In genomic region chrX:136616987-136617685, GRCh38 we compare ENCODE assay signal across 10 cellular contexts. TPM values are rescaled to one million over a fixed set of nuclear protein-coding genes. Genes with fewer than 3 reads are reported as not detected.
DNase-seq lines count a peak whose midpoint lies in the region; ATAC-seq, FAIRE-seq and TF ChIP-seq lines count a peak whose summit lies in the region.
"Had no signal": no experiment of that assay in that cellular context is flagged by ENCODE, and none has a peak within 500 bp of the region (broad histone marks: within the 10 kb centered on the region; RNA-seq: fewer than 3 reads in every experiment).

No MANE protein-coding gene starts in this region.

- ATAC-seq in GM18502 (IDR thresholded peaks at IDR 0.05; ENCODE audit: poor library complexity, unreplicated experiment) (peak; percentile 86), GM19463 (IDR thresholded peaks at IDR 0.05; ENCODE audit: unreplicated experiment) (peak; percentile 95), HG03103 (IDR thresholded peaks at IDR 0.05; ENCODE audit: low read depth, unreplicated experiment) (peak; percentile 96), right lobe of liver (no peak)

- no peaks in the 10 kb centered on the region for H3K4me1 ChIP-seq in right lobe of liver

- peak overlapping the region; percentile 80 for H3K27ac Mint-ChIP-seq in activated naive CD4-positive, alpha-beta T cell treated with anti-CD3 and anti-CD28 coated beads, Interleukin-2, amount 50 U/mL, for 24 hours
- H3K27ac Mint-ChIP-seq in immature natural killer cell = no peak overlapping the region

- no peak overlapping the region for H3K27ac ChIP-seq in right lobe of liver

- intact Hi-C loops in right lobe of liver (cut with DNase I) = no loop called here

- no peaks in the 10 kb centered on the region for H3K27me3 Mint-ChIP-seq in activated naive CD4-positive, alpha-beta T cell treated with anti-CD3 and anti-CD28 coated beads, Interleukin-2, amount 50 U/mL, for 24 hours
- H3K27me3 Mint-ChIP-seq in immature natural killer cell (ENCODE audit: low read depth in 3 of 3) = peaks cover 0 to 2% (median 1%) of the 10 kb centered on the region in 3 donors

- H3K9me3 ChIP-seq in right lobe of liver = no peaks in the 10 kb centered on the region

- H3K4me3 Mint-ChIP-seq in activated naive CD4-positive, alpha-beta T cell treated with anti-CD3 and anti-CD28 coated beads, Interleukin-2, amount 50 U/mL, for 24 hours = peak overlapping the region; percentile 51
- H3K4me3 Mint-ChIP-seq in immature natural killer cell = no peak overlapping the region

- no peak for TF ChIP-seq CTCF in right lobe of liver (IDR thresholded peaks at IDR 0.05)

- no peak for TF ChIP-seq POLR2A in right lobe of liver (IDR thresholded peaks at IDR 0.05)

- H3K36me3 Mint-ChIP-seq in activated naive CD4-positive, alpha-beta T cell treated with anti-CD3 and anti-CD28 coated beads, Interleukin-2, amount 50 U/mL, for 24 hours = peaks cover 1% of the 10 kb centered on the region
- no peaks in the 10 kb centered on the region for H3K36me3 Mint-ChIP-seq in immature natural killer cell

- no peak overlapping the region for H3K4me3 ChIP-seq in right lobe of liver

- no peak for FAIRE-seq in RCC 7860 (lab: Jason Lieb, UNC)
- FAIRE-seq: endothelial cell of umbilical vein had no signal

- DNase-seq in immature natural killer cell (no peak), SIG-M5 (lab: John Stamatoyannopoulos, UW) (no peak), RCC 7860 (ENCODE audit: low spot score) (no peak), right lobe of liver (no peak)
- DNase-seq: NK-92 treated with Interleukin-12 subunit alpha and Interleukin-12 subunit beta, amount 100 ng/mL, for 24 hours had no signal

- 57% methylated on average over 6 of the region's 6 CpGs for WGBS in right lobe of liver (ENCODE audit: insufficient coverage, low coverage, low lambda C conversion rate, missing lambda C conversion rate)

- H3K27me3 ChIP-seq in right lobe of liver = no peaks in the 10 kb centered on the region

- H3K9me3 Mint-ChIP-seq in activated naive CD4-positive, alpha-beta T cell treated with anti-CD3 and anti-CD28 coated beads, Interleukin-2, amount 50 U/mL, for 24 hours = no peaks in the 10 kb centered on the region
- no peaks in the 10 kb centered on the region for H3K9me3 Mint-ChIP-seq in immature natural killer cell

- H3K36me3 ChIP-seq in right lobe of liver = no peaks in the 10 kb centered on the region

- peaks cover 63% of the 10 kb centered on the region for H3K4me1 Mint-ChIP-seq in activated naive CD4-positive, alpha-beta T cell treated with anti-CD3 and anti-CD28 coated beads, Interleukin-2, amount 50 U/mL, for 24 hours
- peaks cover 0 to 4% of the 10 kb centered on the region in 2 donors for H3K4me1 Mint-ChIP-seq in immature natural killer cell

RNA-seq across cellular contexts. Expression of gene CD40LG, which starts 30.8 kb away (rescaled TPM):
- polyA plus RNA-seq in immature natural killer cell = under 1 TPM; 0.21 to 0.63 (median 0.37) TPM
- under 1 TPM in 2 of 6 experiments, not detected in 4; 0.10 to 0.11 TPM for total RNA-seq in right lobe of liver
- total RNA-seq: endothelial cell of umbilical vein had no signal
- polyA plus RNA-seq: endothelial cell of umbilical vein had no signal

Comparison
In these comparisons a context has a peak if more than half of its experiments do, and no peak if none do; other contexts are left out.
1. ATAC-seq: peak in GM18502 (single experiment), GM19463 (single experiment) and HG03103 (single experiment); none in right lobe of liver (0 of 4).